ENCODE assay signal across 17 cellular contexts in genomic region chr4:26574563-26574962, GRCh38. TPM values are rescaled to one million over a fixed set of nuclear protein-coding genes. Genes with fewer than 3 reads are reported as not detected.
DNase-seq lines count a peak whose midpoint lies in the region; ATAC-seq and TF ChIP-seq lines count a peak whose summit lies in the region.
"Had no signal": no experiment of that assay in that cellular context is flagged by ENCODE, and none has a peak within 500 bp of the region (broad histone marks: within the 10 kb centered on the region; RNA-seq: fewer than 3 reads in every experiment).

No MANE protein-coding gene starts in this region.

- no peak overlapping the region for H3K23ac ChIP-seq in mesendoderm (ENCODE audit: low read length)

- H3K4me2 ChIP-seq in Karpas-422 (ENCODE audit: low read depth, low read length, poor library complexity, severe bottlenecking) (no peak overlapping the region), mesendoderm (ENCODE audit: low read length) (no peak overlapping the region)
- H3K4me2 ChIP-seq: SK-N-SH had no signal

- no peak for TF ChIP-seq CTCF in WERI-Rb-1 (IDR thresholded peaks at IDR 0.05; ENCODE audit: low read depth, low read length)

- no peak overlapping the region for H3K18ac ChIP-seq in mesendoderm (ENCODE audit: low read length)

- no peaks in the 10 kb centered on the region for H3K9me2 ChIP-seq in Karpas-422 (replicated peaks; ENCODE audit: insufficient read depth, low read length)
- H3K9me2 ChIP-seq: SK-N-SH had no signal

- H3K4me1 ChIP-seq in Karpas-422 (ENCODE audit: low read length) = peaks cover 13% of the 10 kb centered on the region
- no peaks in the 10 kb centered on the region for H3K4me1 ChIP-seq in mesendoderm (ENCODE audit: control insufficient read depth, low read depth, low read length)
- H3K4me1 ChIP-seq: Peyer's patch had no signal

- no peaks in the 10 kb centered on the region for H3K79me1 ChIP-seq in mesendoderm (ENCODE audit: low read length)

- no peak overlapping the region for H4K8ac ChIP-seq in mesendoderm (ENCODE audit: low read depth, low read length)

- H3K4me3 ChIP-seq in H7 (ENCODE audit: insufficient read depth, low read depth, low read length) = no peak overlapping the region
- no peak overlapping the region for H3K4me3 ChIP-seq in Karpas-422 (ENCODE audit: low read length)
- H3K4me3 ChIP-seq in WERI-Rb-1 (ENCODE audit: low read depth, low read length) = no peak overlapping the region
- H3K4me3 ChIP-seq in mesendoderm (ENCODE audit: low read length) = no peak overlapping the region
- H3K4me3 ChIP-seq: Peyer's patch had no signal

- no peak overlapping the region for H2AK5ac ChIP-seq in mesendoderm (ENCODE audit: low read length)

- H3K27me3 ChIP-seq in H7 (ENCODE audit: control insufficient read depth, insufficient read depth, low read length) (no peaks in the 10 kb centered on the region), Karpas-422 (ENCODE audit: low read length) (no peaks in the 10 kb centered on the region), WERI-Rb-1 (ENCODE audit: insufficient read depth, low read depth, severe bottlenecking) (no peaks in the 10 kb centered on the region), mesendoderm (ENCODE audit: insufficient read depth, low read length, poor library complexity) (no peaks in the 10 kb centered on the region)
- H3K27me3 ChIP-seq: Peyer's patch had no signal

- H3K56ac ChIP-seq in mesendoderm (ENCODE audit: low read length) = no peak overlapping the region

- H3K27ac ChIP-seq in Karpas-422 (ENCODE audit: low read length) = no peak overlapping the region
- H3K27ac ChIP-seq in WERI-Rb-1 = no peak overlapping the region
- no peak overlapping the region for H3K27ac ChIP-seq in mesendoderm (ENCODE audit: low read depth, low read length)
- H3K27ac ChIP-seq: Peyer's patch had no signal

- H3K36me3 ChIP-seq in H7 (replicated peaks; ENCODE audit: control insufficient read depth, insufficient read depth, low read length) (no peaks in the 10 kb centered on the region), Karpas-422 (ENCODE audit: insufficient read depth, low read length) (no peaks in the 10 kb centered on the region), WERI-Rb-1 (no peaks in the 10 kb centered on the region), mesendoderm (ENCODE audit: control insufficient read depth, insufficient read depth, low read length) (no peaks in the 10 kb centered on the region)
- H3K36me3 ChIP-seq: Peyer's patch had no signal

- no peak overlapping the region for H2BK5ac ChIP-seq in mesendoderm (ENCODE audit: low read length)

- peak; percentile 10 for DNase-seq in H7
- DNase-seq in Karpas-422 = peak; percentile 59
- DNase-seq in WERI-Rb-1 = peak; percentile 45
- peak; percentile 18 for DNase-seq in mesendoderm
- DNase-seq in germinal center (ENCODE audit: low spot score) = no peak
- DNase-seq: CD8-positive, alpha-beta memory T cell; DMS153; MV-4-11; NCI-H146; NCI-H2107; NCI-H446 treated with DMSO at 0.1 percent for 48 hours; Peyer's patch; Right ventricle myocardium superior; SK-N-SH; T-helper 1 cell had no signal

- H2AFZ ChIP-seq in Karpas-422 (ENCODE audit: low read length) = no peak overlapping the region

- H3K9me3 ChIP-seq in Karpas-422 (ENCODE audit: low read length) (no peaks in the 10 kb centered on the region), WERI-Rb-1 (ENCODE audit: severe bottlenecking) (no peaks in the 10 kb centered on the region)
- H3K9me3 ChIP-seq: Peyer's patch, SK-N-SH had no signal

- no peak overlapping the region for H4K5ac ChIP-seq in mesendoderm (ENCODE audit: low read length)

- ATAC-seq in HG02623 (IDR thresholded peaks at IDR 0.05; ENCODE audit: unreplicated experiment) = no peak
- ATAC-seq in GM21619 (IDR thresholded peaks at IDR 0.05; ENCODE audit: unreplicated experiment) = no peak

- H3K9ac ChIP-seq in Karpas-422 (ENCODE audit: low read length) (no peak overlapping the region), mesendoderm (ENCODE audit: low read length) (no peak overlapping the region)
- H3K9ac ChIP-seq: SK-N-SH had no signal

- WGBS in mesendoderm (ENCODE audit: extremely low coverage, insufficient coverage, low lambda C conversion rate) = no CpG with 5 or more reads among the region's 1 CpG

- H2BK15ac ChIP-seq in mesendoderm (replicated peaks; ENCODE audit: low read depth) = no peak overlapping the region

- no peak overlapping the region for H2BK120ac ChIP-seq in mesendoderm (ENCODE audit: low read depth, low read length)

- no peak overlapping the region for H3K4ac ChIP-seq in mesendoderm (ENCODE audit: low read depth, low read length)

- H3K79me2 ChIP-seq in Karpas-422 (ENCODE audit: low read length) (no peaks in the 10 kb centered on the region), mesendoderm (ENCODE audit: control insufficient read depth, insufficient read depth, low read length) (no peaks in the 10 kb centered on the region)

- H4K20me1 ChIP-seq in Karpas-422 (ENCODE audit: insufficient read depth, low read depth, low read length) = no peaks in the 10 kb centered on the region

RNA-seq across cellular contexts. Expression of gene TBC1D19, which starts 9.3 kb away (rescaled TPM):
- 3.7 and 3.8 TPM in 2 replicates for total RNA-seq in H7 (2014; rRNA removed; shearing (Covaris generic))
- total RNA-seq in Karpas-422 (2014; rRNA removed; shearing (Covaris generic); ENCODE audit: low replicate concordance) = 5.6 and 14.1 TPM in 2 replicates
- polyA plus RNA-seq in mesendoderm (2013, experiment 1 of 2) = 1.7 TPM
- 1.8 TPM for polyA plus RNA-seq in mesendoderm (2013, experiment 2 of 2)
